ENCODE assay signal across 14 cellular contexts in genomic region chr4:152281211-152281610, GRCh38.
"Had no signal": no experiment of that assay in that cellular context is flagged by ENCODE, and none has a peak within 500 bp of the region (broad histone marks: within the 10 kb centered on the region; RNA-seq: fewer than 3 reads in every experiment).

No MANE protein-coding gene starts in this region.

- ATAC-seq: activated CD8-positive, alpha-beta memory T cell treated with anti-CD3 and anti-CD28 coated beads, Interleukin-2, amount 10 ng/mL, durations not matched to agents 7 days and 5 days; left lobe of liver; natural killer cell had no signal

- H3K9me3 Mint-ChIP-seq: natural killer cell had no signal

- H3K4me2 ChIP-seq: hepatocyte had no signal

- H3K36me3 Mint-ChIP-seq: activated CD8-positive, alpha-beta memory T cell treated with anti-CD3 and anti-CD28 coated beads, Interleukin-2, amount 10 ng/mL, durations not matched to agents 7 days and 5 days; natural killer cell had no signal

- H3K27me3 Mint-ChIP-seq: activated CD8-positive, alpha-beta memory T cell treated with anti-CD3 and anti-CD28 coated beads, Interleukin-2, amount 10 ng/mL, durations not matched to agents 7 days and 5 days had no signal

- H3K27me3 ChIP-seq: esophagus squamous epithelium, hepatocyte, tibial nerve, uterus had no signal

- H3K4me1 Mint-ChIP-seq: natural killer cell had no signal

- H3K9me3 ChIP-seq: esophagus squamous epithelium, tibial nerve, uterus had no signal

- H3K4me3 Mint-ChIP-seq: activated CD8-positive, alpha-beta memory T cell treated with anti-CD3 and anti-CD28 coated beads, Interleukin-2, amount 10 ng/mL, durations not matched to agents 7 days and 5 days; natural killer cell had no signal

- DNase-seq: activated CD8-positive, alpha-beta memory T cell treated with anti-CD3 and anti-CD28 coated beads, Interleukin-2, amount 10 ng/mL, durations not matched to agents 7 days and 5 days; activated gamma-delta T cell; activated T-cell treated with anti-CD3 and anti-CD28 coated beads, Interleukin-2, amount 50 U/mL, for 1 hour; caudate nucleus; esophagus squamous epithelium; natural killer cell; stimulated activated CD4-positive, alpha-beta T cell treated with anti-CD3 and anti-CD28 coated beads, Interleukin-2, amount 100 ng/mL, for 48 hours; stimulated activated naive CD4-positive, alpha-beta T cell treated with Interleukin-2 at 50 U/mL for 16 hours; substantia nigra; uterus had no signal

- H3K27ac ChIP-seq: coronary artery, esophagus squamous epithelium, hepatocyte, tibial nerve, uterus had no signal

- H3K79me2 ChIP-seq: hepatocyte had no signal

- H3K4me1 ChIP-seq: tibial nerve, uterus had no signal

- H3K27ac Mint-ChIP-seq: activated CD8-positive, alpha-beta memory T cell treated with anti-CD3 and anti-CD28 coated beads, Interleukin-2, amount 10 ng/mL, durations not matched to agents 7 days and 5 days; natural killer cell had no signal

- H2AFZ ChIP-seq: hepatocyte had no signal

- H3K36me3 ChIP-seq: esophagus squamous epithelium, tibial nerve, uterus had no signal

- H3K4me3 ChIP-seq: coronary artery, esophagus squamous epithelium, hepatocyte, tibial nerve, uterus had no signal
